In genomic region chr6:83192456-83192855, GRCh38 we compare ENCODE assay signal across 8 cellular contexts. TPM values are rescaled to one million over a fixed set of nuclear protein-coding genes. Genes with fewer than 3 reads are reported as not detected.
DNase-seq lines count a peak whose midpoint lies in the region; FAIRE-seq and TF ChIP-seq lines count a peak whose summit lies in the region.

No MANE protein-coding gene starts in this region.

- H3K4me3 ChIP-seq in BLaER1 treated with 17β-estradiol and CSF1 and Interleukin-3, amounts not matched to agents 10 nM and 100 nM: peak overlapping the region; percentile 75 to 83 (median 80)
- H3K4me3 ChIP-seq in cardiac fibroblast (replicated peaks in 1 of 2; ENCODE audit: low read depth in 2 of 2, low read length in 2 of 2) (peak overlapping the region; percentile 85 to 93), muscle layer of colon (ENCODE audit: low read depth in 1 of 2, low read length in 2 of 2) (peak overlapping the region; percentile 78 to 98)

- H3K9me3 ChIP-seq in BLaER1 treated with 17β-estradiol and CSF1 and Interleukin-3, amounts not matched to agents 10 nM and 100 nM (replicated peaks in 1 of 11): no peaks in the 10 kb centered on the region
- H3K9me3 ChIP-seq in muscle layer of colon (ENCODE audit: low read length): no peaks in the 10 kb centered on the region

- H3K4me2 ChIP-seq in BLaER1 treated with 17β-estradiol and CSF1 and Interleukin-3, amounts not matched to agents 10 nM and 100 nM: peak overlapping the region; percentile 64 to 83 (median 70)

- H3K27me3 ChIP-seq in BLaER1 treated with 17β-estradiol and CSF1 and Interleukin-3, amounts not matched to agents 10 nM and 100 nM: no peaks in the 10 kb centered on the region
- H3K27me3 ChIP-seq in muscle layer of colon (ENCODE audit: control insufficient read depth in 1 of 2, insufficient read depth in 2 of 2, low read length in 2 of 2): no peaks in the 10 kb centered on the region

- TF ChIP-seq CTCF in cardiac fibroblast (IDR thresholded peaks at IDR 0.05; ENCODE audit: low read depth, low read length): no peak

- H3K9ac ChIP-seq in BLaER1 treated with 17β-estradiol and CSF1 and Interleukin-3, amounts not matched to agents 10 nM and 100 nM: peak overlapping the region; percentile 74 to 87 (median 83)
- H3K9ac ChIP-seq in muscle layer of colon (ENCODE audit: low read length): peak overlapping the region; percentile 73

- no peak for FAIRE-seq in HTR-8/SVneo (lab: Jason Lieb, UNC)

- no peaks in the 10 kb centered on the region for H4K20me1 ChIP-seq in BLaER1 treated with 17β-estradiol and CSF1 and Interleukin-3, amounts not matched to agents 10 nM and 100 nM

- peaks cover 5 to 16% (median 8%) of the 10 kb centered on the region in 10 experiments; a peak in 12 of 20 replicates for H3K4me1 ChIP-seq in BLaER1 treated with 17β-estradiol and CSF1 and Interleukin-3, amounts not matched to agents 10 nM and 100 nM
- peaks cover 11% of the 10 kb centered on the region for H3K4me1 ChIP-seq in muscle layer of colon (ENCODE audit: insufficient read depth, low read length)

- DNase-seq in HTR-8/SVneo (ENCODE audit: insufficient read length, low spot score): peak; percentile 5
- peak in 1 of 2 donors; percentile 54 for DNase-seq in cardiac fibroblast (ENCODE audit: low read depth in 2 of 2)
- no peak for DNase-seq in superior temporal gyrus (ENCODE audit: extremely low spot score)
- no peak for DNase-seq in cerebellum (ENCODE audit: low spot score)
- DNase-seq in activated CD4-positive, alpha-beta T cell treated with anti-CD3 and anti-CD28 coated beads for 48 hours: no peak
- DNase-seq in NCI-H2171 (lab: John Stamatoyannopoulos, UW): no peak

- H3K27ac ChIP-seq in BLaER1 treated with 17β-estradiol and CSF1 and Interleukin-3, amounts not matched to agents 10 nM and 100 nM: peak overlapping the region; percentile 59 to 82 (median 73); a peak in 20 of 22 replicates
- H3K27ac ChIP-seq in muscle layer of colon (ENCODE audit: low read depth, low read length): peak overlapping the region; percentile 91

- peaks cover 0 to 9% (median 0%) of the 10 kb centered on the region in 11 experiments; a peak in 4 of 22 replicates for H3K36me3 ChIP-seq in BLaER1 treated with 17β-estradiol and CSF1 and Interleukin-3, amounts not matched to agents 10 nM and 100 nM
- peaks cover 14% of the 10 kb centered on the region for H3K36me3 ChIP-seq in muscle layer of colon (ENCODE audit: insufficient read depth, low read length)

RNA-seq across cellular contexts. Expression of gene PGM3, which starts 0.6 kb away (rescaled TPM):
- 57.3 TPM for total RNA-seq in cerebellum

RNA-seq across cellular contexts. Expression of gene RWDD2A, which starts 0.7 kb away (rescaled TPM):
- 5.9 TPM for total RNA-seq in cerebellum
